1 cellular context compared by ENCODE assay signal in the genomic region with DNA sequence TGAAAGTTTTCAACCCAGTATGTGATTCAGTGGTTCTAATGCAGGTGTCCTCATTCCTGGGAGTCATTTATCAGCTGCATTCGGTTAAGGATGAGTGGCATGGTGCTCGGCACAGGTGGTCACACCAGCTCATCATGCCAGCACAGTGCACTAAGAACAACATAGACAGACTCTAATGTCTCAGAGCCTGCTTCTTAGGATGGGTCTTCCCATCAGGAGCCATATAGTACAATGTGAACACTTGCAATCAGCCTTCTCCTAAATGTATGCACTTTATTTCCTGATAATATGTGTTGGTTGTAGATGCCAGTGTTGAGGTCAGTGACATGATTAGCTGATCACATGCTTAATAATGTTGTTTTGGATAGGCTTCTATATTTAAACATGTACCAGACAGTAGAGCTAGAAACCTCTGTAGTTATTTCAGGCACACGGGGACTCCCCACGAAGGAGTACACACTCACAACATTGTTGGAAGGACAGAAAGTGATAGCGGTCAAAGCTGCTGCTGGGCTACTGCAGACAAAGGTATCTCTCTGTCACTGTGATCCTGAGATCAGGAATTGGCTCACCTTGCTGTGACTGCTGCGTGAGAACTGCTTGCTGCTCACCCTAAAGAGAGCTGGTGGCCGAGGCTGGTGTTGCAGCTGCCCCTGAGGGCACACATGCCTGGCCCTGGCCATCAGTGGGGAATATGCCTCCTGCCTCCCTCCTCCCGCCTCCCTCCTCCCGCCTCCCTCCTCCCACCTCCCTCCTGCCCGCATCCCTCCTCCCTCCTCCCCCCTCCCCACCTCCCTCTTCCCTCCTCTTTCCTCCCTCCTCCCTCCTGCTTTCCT.
TF ChIP-seq lines count a peak whose summit lies in the region.

No MANE protein-coding gene starts in this region.

TF ChIP-seq in HepG2, 621 proteins besides CTCF, POLR2A, EP300 and RAD21:
- TF ChIP-seq FOXO1 (CRISPR knock-in tag; IDR thresholded peaks at IDR 0.05): no peak
- TF ChIP-seq POGZ (CRISPR knock-in tag; IDR thresholded peaks at IDR 0.05): no peak
- TF ChIP-seq ZNF703 (CRISPR knock-in tag; IDR thresholded peaks at IDR 0.05; ENCODE audit: borderline replicate concordance): no peak
- TF ChIP-seq, protein P1, sequence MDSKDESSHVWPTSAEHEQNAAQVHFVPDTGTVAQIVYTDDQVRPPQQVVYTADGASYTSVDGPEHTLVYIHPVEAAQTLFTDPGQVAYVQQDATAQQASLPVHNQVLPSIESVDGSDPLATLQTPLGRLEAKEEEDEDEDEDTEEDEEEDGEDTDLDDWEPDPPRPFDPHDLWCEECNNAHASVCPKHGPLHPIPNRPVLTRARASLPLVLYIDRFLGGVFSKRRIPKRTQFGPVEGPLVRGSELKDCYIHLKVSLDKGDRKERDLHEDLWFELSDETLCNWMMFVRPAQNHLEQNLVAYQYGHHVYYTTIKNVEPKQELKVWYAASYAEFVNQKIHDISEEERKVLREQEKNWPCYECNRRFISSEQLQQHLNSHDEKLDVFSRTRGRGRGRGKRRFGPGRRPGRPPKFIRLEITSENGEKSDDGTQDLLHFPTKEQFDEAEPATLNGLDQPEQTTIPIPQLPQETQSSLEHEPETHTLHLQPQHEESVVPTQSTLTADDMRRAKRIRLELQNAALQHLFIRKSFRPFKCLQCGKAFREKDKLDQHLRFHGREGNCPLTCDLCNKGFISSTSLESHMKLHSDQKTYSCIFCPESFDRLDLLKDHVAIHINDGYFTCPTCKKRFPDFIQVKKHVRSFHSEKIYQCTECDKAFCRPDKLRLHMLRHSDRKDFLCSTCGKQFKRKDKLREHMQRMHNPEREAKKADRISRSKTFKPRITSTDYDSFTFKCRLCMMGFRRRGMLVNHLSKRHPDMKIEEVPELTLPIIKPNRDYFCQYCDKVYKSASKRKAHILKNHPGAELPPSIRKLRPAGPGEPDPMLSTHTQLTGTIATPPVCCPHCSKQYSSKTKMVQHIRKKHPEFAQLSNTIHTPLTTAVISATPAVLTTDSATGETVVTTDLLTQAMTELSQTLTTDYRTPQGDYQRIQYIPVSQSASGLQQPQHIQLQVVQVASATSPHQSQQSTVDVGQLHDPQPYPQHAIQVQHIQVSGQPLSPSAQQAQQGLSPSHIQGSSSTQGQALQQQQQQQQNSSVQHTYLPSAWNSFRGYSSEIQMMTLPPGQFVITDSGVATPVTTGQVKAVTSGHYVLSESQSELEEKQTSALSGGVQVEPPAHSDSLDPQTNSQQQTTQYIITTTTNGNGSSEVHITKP (CRISPR knock-in tag; IDR thresholded peaks at IDR 0.05; ENCODE audit: low read depth): no peak
- TF ChIP-seq ARNTL (CRISPR knock-in tag; IDR thresholded peaks at IDR 0.05): no peak
- no peak for TF ChIP-seq SOX13 (IDR thresholded peaks at IDR 0.05)
- TF ChIP-seq SOX13 (CRISPR knock-in tag; conservative IDR thresholded peaks at IDR 0.05 in 1 of 2, IDR thresholded peaks at IDR 0.05 in 1 of 2): no peak
- TF ChIP-seq PCBP1 (IDR thresholded peaks at IDR 0.05; ENCODE audit: borderline replicate concordance, low read depth, low read length): no peak
- TF ChIP-seq MYC (CRISPR knock-in tag; IDR thresholded peaks at IDR 0.05; ENCODE audit: borderline replicate concordance): no peak
- TF ChIP-seq ZBTB21 (CRISPR knock-in tag; IDR thresholded peaks at IDR 0.05): no peak
- no peak for TF ChIP-seq ZNF335 (CRISPR knock-in tag; IDR thresholded peaks at IDR 0.05)
- TF ChIP-seq ETV6 (CRISPR knock-in tag; conservative IDR thresholded peaks at IDR 0.05): no peak
